Comparison of ENCODE assay signal across 21 cellular contexts in the genomic region with DNA sequence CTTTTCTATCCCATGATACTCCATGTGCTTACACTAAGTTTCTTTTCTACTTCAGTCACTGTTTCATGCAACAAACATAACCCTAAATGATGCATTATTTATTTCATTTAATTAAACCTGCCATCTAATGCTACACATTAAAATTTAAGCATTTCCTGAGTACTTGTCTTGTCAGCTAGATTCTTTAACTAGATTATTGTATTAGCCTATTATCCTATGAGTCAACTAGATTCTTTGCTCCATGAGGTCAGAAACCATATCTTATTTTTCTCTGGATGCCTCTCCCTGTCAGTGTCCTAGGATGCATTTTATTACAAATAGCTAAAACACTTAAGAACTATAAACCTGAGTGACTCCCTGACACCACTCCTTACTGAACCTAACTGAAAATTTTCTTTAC.
DNase-seq lines count a peak whose midpoint lies in the region; ATAC-seq and TF ChIP-seq lines count a peak whose summit lies in the region.
"Had no signal": no experiment of that assay in that cellular context is flagged by ENCODE, and none has a peak within 500 bp of the region (broad histone marks: within the 10 kb centered on the region; RNA-seq: fewer than 3 reads in every experiment).

No MANE protein-coding gene starts in this region.

- no peaks in the 10 kb centered on the region for H3K79me2 ChIP-seq in GM23248 (ENCODE audit: insufficient read depth)
- no peaks in the 10 kb centered on the region for H3K79me2 ChIP-seq in SK-N-SH (ENCODE audit: insufficient read depth)
- H3K79me2 ChIP-seq in fibroblast of lung (ENCODE audit: control insufficient read depth, insufficient read depth, low read length) = no peaks in the 10 kb centered on the region

- TF ChIP-seq EP300 in SK-N-SH (IDR thresholded peaks at IDR 0.05; ENCODE audit: borderline replicate concordance in 1 of 2, low read depth in 1 of 2, low read length in 1 of 2) = peak; percentile 27 to 76; a peak in 3 of 4 replicates

- H3K4me2 ChIP-seq in GM23248 (ENCODE audit: unreplicated experiment) (peak overlapping the region; percentile 54), SK-N-SH (0 out of 2 replicates have a peak overlapping the region, but pooled peaks have one; percentile 16), fibroblast of lung (ENCODE audit: extremely low read depth, insufficient read depth, low read length) (no peak overlapping the region)
- H3K4me2 ChIP-seq: GM23338 had no signal

- TF ChIP-seq CTCF in SK-N-SH (IDR thresholded peaks at IDR 0.05) (no peak), fibroblast of lung (conservative IDR thresholded peaks at IDR 0.05 in 1 of 2, IDR thresholded peaks at IDR 0.05 in 1 of 2; ENCODE audit: low read depth in 1 of 2, low read length in 2 of 2) (no peak), colonic mucosa (IDR thresholded peaks at IDR 0.05) (no peak)

- H3F3A ChIP-seq in GM23248 (ENCODE audit: insufficient read depth) (peaks cover 64% of the 10 kb centered on the region), SK-N-SH (replicated peaks; ENCODE audit: insufficient read depth) (peaks cover 36% of the 10 kb centered on the region)

- peak overlapping the region; percentile 55; the same call in 1 of the 2 replicates for H3K9ac ChIP-seq in GM23248
- peak overlapping the region; percentile 47; the same call in 1 of the 2 replicates for H3K9ac ChIP-seq in SK-N-SH
- H3K9ac ChIP-seq in fibroblast of lung (ENCODE audit: insufficient read depth, low read length) = no peak overlapping the region
- no peak overlapping the region for H3K9ac ChIP-seq in colonic mucosa (ENCODE audit: low read depth in 2 of 2, low read length in 2 of 2)

- in situ Hi-C loops in GM23248 (cut with MboI) = no loop called here

- H3K9me2 ChIP-seq in GM23248 (ENCODE audit: insufficient read depth) = no peaks in the 10 kb centered on the region
- H3K9me2 ChIP-seq in SK-N-SH = no peaks in the 10 kb centered on the region

- H4K20me1 ChIP-seq in GM23248 (ENCODE audit: insufficient read depth) (no peaks in the 10 kb centered on the region), SK-N-SH (ENCODE audit: insufficient read depth) (no peaks in the 10 kb centered on the region), fibroblast of lung (ENCODE audit: control insufficient read depth, extremely low read depth, insufficient read depth, low read length) (no peaks in the 10 kb centered on the region)

- H3K4me3 ChIP-seq in GM23248 = peak overlapping the region; percentile 22
- H3K4me3 ChIP-seq in SK-N-SH (ENCODE audit: low read depth in 2 of 2, low read length in 1 of 2) = no peak overlapping the region
- H3K4me3 ChIP-seq in fibroblast of lung (replicated peaks in 1 of 4; ENCODE audit: control extremely low read depth in 1 of 4, insufficient read depth in 1 of 4, low read depth in 3 of 4, low read length in 4 of 4) = no peak overlapping the region
- H3K4me3 ChIP-seq in skin epidermis = no peak overlapping the region
- H3K4me3 ChIP-seq in colonic mucosa = no peak overlapping the region
- H3K4me3 ChIP-seq: cardiac muscle cell, GM23338, lung, transverse colon had no signal

- no peak for ATAC-seq in GM21576 (IDR thresholded peaks at IDR 0.05; ENCODE audit: unreplicated experiment)
- ATAC-seq: GM23338 had no signal

- DNase-seq in GM23248 = peak; percentile 66
- DNase-seq in SK-N-SH = no peak
- peak in 1 of 2 donors; percentile 73 for DNase-seq in fibroblast of lung (ENCODE audit: low read depth in 2 of 2)
- no peak for DNase-seq in colonic mucosa
- no peak for DNase-seq in islet precursor cell
- DNase-seq: activated CD4-positive, alpha-beta T cell treated with anti-CD3 and anti-CD28 coated beads for 4 hours; activated CD8-positive, alpha-beta memory T cell treated with anti-CD3 and anti-CD28 coated beads, Interleukin-2, amount 50 U/mL, for 4 hours; activated naive CD4-positive, alpha-beta T cell treated with anti-CD3 and anti-CD28 coated beads for 36 hours; DND-41; effector CD4-positive, alpha-beta T cell; naive B cell; NCI-H1694 treated with DMSO at 0.1 percent for 48 hours; NCI-H446 treated with DMSO at 0.1 percent for 48 hours; posterior cingulate gyrus; stimulated activated naive CD4-positive, alpha-beta T cell; transverse colon had no signal

- H3K27me3 ChIP-seq in GM23248 (replicated peaks; ENCODE audit: insufficient read depth) (no peaks in the 10 kb centered on the region), SK-N-SH (ENCODE audit: insufficient read depth) (no peaks in the 10 kb centered on the region), fibroblast of lung (ENCODE audit: control insufficient read depth, insufficient read depth, low read length) (no peaks in the 10 kb centered on the region), colonic mucosa (no peaks in the 10 kb centered on the region)
- H3K27me3 ChIP-seq: cardiac muscle cell, transverse colon had no signal

- no peaks in the 10 kb centered on the region for H3K36me3 ChIP-seq in GM23248 (ENCODE audit: low read depth)
- no peaks in the 10 kb centered on the region for H3K36me3 ChIP-seq in SK-N-SH (replicated peaks in 1 of 2; ENCODE audit: control insufficient read depth in 1 of 2, insufficient read depth in 2 of 2, low read length in 1 of 2)
- H3K36me3 ChIP-seq in fibroblast of lung (ENCODE audit: control insufficient read depth, insufficient read depth, low read length) = no peaks in the 10 kb centered on the region
- H3K36me3 ChIP-seq in colonic mucosa = no peaks in the 10 kb centered on the region
- H3K36me3 ChIP-seq: cardiac muscle cell, transverse colon had no signal

- CTCF ChIA-PET in SK-N-SH (lab: Yijun Ruan, JAX) = no interaction called here

- POLR2A ChIA-PET in SK-N-SH (lab: Yijun Ruan, JAX) = interaction anchor here (0.6 kb wide), 1 partner anchor 248 kb away, joined by 3 read pairs; no protein-coding TSS in a partner anchor

- H3K4me1 ChIP-seq in GM23248 (ENCODE audit: insufficient read depth) (peaks cover 69% of the 10 kb centered on the region), SK-N-SH (ENCODE audit: control insufficient read depth in 1 of 2, insufficient read depth in 2 of 2, low read depth in 1 of 2, low read length in 1 of 2) (peaks cover 0 to 44% of the 10 kb centered on the region in 2 experiments; a peak in 3 of 4 replicates), fibroblast of lung (ENCODE audit: control insufficient read depth, extremely low read depth, insufficient read depth, low read length) (peaks cover 13% of the 10 kb centered on the region), colonic mucosa (no peaks in the 10 kb centered on the region)

- TF ChIP-seq RAD21 in SK-N-SH (IDR thresholded peaks at IDR 0.05; ENCODE audit: low read length) = no peak

- no peaks in the 10 kb centered on the region for H3K9me3 ChIP-seq in GM23248 (ENCODE audit: low read depth)
- no peaks in the 10 kb centered on the region for H3K9me3 ChIP-seq in SK-N-SH
- H3K9me3 ChIP-seq in fibroblast of lung (ENCODE audit: control insufficient read depth, insufficient read depth, low read depth, low read length) = no peaks in the 10 kb centered on the region
- no peaks in the 10 kb centered on the region for H3K9me3 ChIP-seq in colonic mucosa
- H3K9me3 ChIP-seq: transverse colon had no signal

- intact Hi-C loops in colonic mucosa (cut with DNase I) = no loop called here

- H2AFZ ChIP-seq in GM23248 (peak overlapping the region; percentile 9; the same call in 1 of the 2 replicates), SK-N-SH (ENCODE audit: low read depth) (peak overlapping the region; percentile 30), fibroblast of lung (ENCODE audit: low read length) (no peak overlapping the region)
- H2AFZ ChIP-seq: GM23338 had no signal

- H3K27ac ChIP-seq in GM23248 (peak overlapping the region; percentile 92), SK-N-SH (ENCODE audit: low read depth in 2 of 2, low read length in 1 of 2) (peak overlapping the region in 1 of 2 experiments; percentile 76; a peak in 2 of 4 replicates), fibroblast of lung (ENCODE audit: insufficient read depth, low read length) (peak overlapping the region; percentile 18), skin epidermis (peak overlapping the region in 12 of 21 experiments; percentile 5 to 79 (median 48)), colonic mucosa (no peak overlapping the region)
- H3K27ac ChIP-seq: cardiac muscle cell, transverse colon had no signal

TF ChIP-seq in SK-N-SH, 30 proteins besides CTCF, POLR2A, EP300 and RAD21 (continues in another document):
- no peak for TF ChIP-seq REST (IDR thresholded peaks at IDR 0.05; ENCODE audit: low read depth, low read length)
- TF ChIP-seq EZH2phosphoT487 (IDR thresholded peaks at IDR 0.05; ENCODE audit: borderline replicate concordance, low read depth) = no peak
- peak; percentile 81 for TF ChIP-seq JUND (IDR thresholded peaks at IDR 0.05)
- peak; percentile 61; the same call in 1 of the 2 replicates for TF ChIP-seq TEAD4 (IDR thresholded peaks at IDR 0.05; ENCODE audit: borderline replicate concordance, insufficient read depth)
- TF ChIP-seq FOXM1 (IDR thresholded peaks at IDR 0.05; ENCODE audit: low read depth) = 0 out of 2 replicates have a peak, but pooled peaks have one; percentile 50

Comparison
In these comparisons a context has a peak if more than half of its experiments do, and no peak if none do; other contexts are left out.
1. H3K9ac ChIP-seq: peak in GM23248 (single experiment) and SK-N-SH (single experiment); none in fibroblast of lung (single experiment) and colonic mucosa (0 of 2).